In the genomic region with DNA sequence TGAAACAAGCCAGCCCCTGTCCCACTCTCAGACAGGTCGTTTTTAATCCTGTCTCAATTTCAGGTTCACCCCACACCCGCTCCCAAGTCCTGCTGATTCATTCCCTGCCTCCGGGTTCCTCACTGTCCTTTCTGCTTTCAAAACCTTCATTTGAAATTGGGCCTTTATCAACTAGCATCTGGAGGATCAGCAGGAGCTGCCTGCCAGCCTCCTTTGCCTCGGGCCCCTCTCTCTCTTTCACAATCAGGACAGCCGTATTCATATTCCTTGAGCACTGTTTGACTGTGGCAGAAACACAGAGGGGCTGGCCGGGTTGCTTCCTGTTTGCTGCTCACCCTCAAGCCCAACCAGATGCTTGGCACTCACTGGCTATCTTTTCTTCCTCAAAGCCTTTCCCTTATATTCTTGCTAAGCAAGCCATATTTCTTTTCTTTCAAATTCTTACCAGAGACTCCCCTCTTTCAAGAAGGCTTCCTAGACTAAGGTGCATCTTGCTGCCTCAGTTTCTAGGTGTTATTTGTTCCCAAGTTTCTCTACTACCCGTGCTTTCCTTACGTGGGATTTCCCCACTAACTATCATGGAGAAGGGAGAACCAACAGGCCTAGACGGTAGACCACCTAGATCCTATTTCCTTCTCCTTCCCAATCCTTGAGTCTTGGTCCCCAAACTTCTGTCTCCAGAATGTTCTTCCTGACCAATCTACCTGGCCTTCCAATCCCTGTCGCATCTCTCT, we compare ENCODE assay signal across 11 cellular contexts. TPM values are rescaled to one million over a fixed set of nuclear protein-coding genes. Genes with fewer than 3 reads are reported as not detected.
DNase-seq lines count a peak whose midpoint lies in the region; ATAC-seq and TF ChIP-seq lines count a peak whose summit lies in the region.
"Had no signal": no experiment of that assay in that cellular context is flagged by ENCODE, and none has a peak within 500 bp of the region (broad histone marks: within the 10 kb centered on the region; RNA-seq: fewer than 3 reads in every experiment).

No MANE protein-coding gene starts in this region.

- 45 to 54% (median 51%) methylated on average over 10 of the region's 10 CpGs for WGBS in spleen, 5 donors

- intact Hi-C loops in Calu3 (cut with micrococcal nuclease; ENCODE audit: unreplicated experiment) (no loop called here), spleen (cut with DNase I; ENCODE audit: low total_unique reads) (no loop called here)

- DNase-seq in Calu3 (peak; percentile 14), NCI-H146 (lab: John Stamatoyannopoulos, UW) (peak; percentile 34), naive B cell (no peak), NCI-H1105 (lab: John Stamatoyannopoulos, UW) (no peak), T-helper 9 cell (no peak), spleen (no peak), mesenteric fat pad (ENCODE audit: low spot score) (no peak)
- no peak for DNase-seq in central memory CD8-positive, alpha-beta T cell (ENCODE audit: low spot score in 2 of 2)
- DNase-seq: activated naive CD4-positive, alpha-beta T cell treated with anti-CD3 and anti-CD28 coated beads, Interleukin-2, amount 10 ng/mL, durations not matched to agents 7 days and 5 days; NCI-H2171 had no signal

- H3K9me3 ChIP-seq in spleen, result no peaks in the 10 kb centered on the region

- H3K27me3 Mint-ChIP-seq in Calu3 (ENCODE audit: unreplicated experiment) (no peaks in the 10 kb centered on the region), naive B cell (no peaks in the 10 kb centered on the region)
- no peaks in the 10 kb centered on the region for H3K27me3 Mint-ChIP-seq in central memory CD8-positive, alpha-beta T cell

- H3K4me1 Mint-ChIP-seq in Calu3 (ENCODE audit: low read depth, unreplicated experiment), result peaks cover 48% of the 10 kb centered on the region
- peaks cover 63% of the 10 kb centered on the region for H3K4me1 Mint-ChIP-seq in central memory CD8-positive, alpha-beta T cell
- H3K4me1 Mint-ChIP-seq in naive B cell, result peaks cover 66 to 86% (median 80%) of the 10 kb centered on the region in 3 donors

- H3K4me1 ChIP-seq in spleen, result peaks cover 3 to 69% (median 61%) of the 10 kb centered on the region in 6 donors

- peak overlapping the region; percentile 11 for H3K4me3 Mint-ChIP-seq in Calu3 (ENCODE audit: low read depth, unreplicated experiment)
- H3K4me3 Mint-ChIP-seq in central memory CD8-positive, alpha-beta T cell, result no peak overlapping the region
- H3K4me3 Mint-ChIP-seq in naive B cell, result peak overlapping the region in 6 of 8 donors; percentile 4 to 78 (median 23)
- H3K4me3 Mint-ChIP-seq: activated naive CD4-positive, alpha-beta T cell treated with anti-CD3 and anti-CD28 coated beads, Interleukin-2, amount 10 ng/mL, durations not matched to agents 7 days and 5 days had no signal

- H3K9me3 Mint-ChIP-seq in Calu3 (ENCODE audit: low read depth, unreplicated experiment), result no peaks in the 10 kb centered on the region
- H3K9me3 Mint-ChIP-seq in central memory CD8-positive, alpha-beta T cell, result no peaks in the 10 kb centered on the region
- no peaks in the 10 kb centered on the region for H3K9me3 Mint-ChIP-seq in naive B cell
- H3K9me3 Mint-ChIP-seq: activated naive CD4-positive, alpha-beta T cell treated with anti-CD3 and anti-CD28 coated beads, Interleukin-2, amount 10 ng/mL, durations not matched to agents 7 days and 5 days had no signal

- peaks cover 0 to 13% (median 0%) of the 10 kb centered on the region in 6 donors for H3K36me3 ChIP-seq in spleen

- TF ChIP-seq POLR2A in spleen (IDR thresholded peaks at IDR 0.05), result no peak

- no peak overlapping the region for H3K27ac Mint-ChIP-seq in Calu3 (ENCODE audit: unreplicated experiment)
- peak overlapping the region; percentile 94 for H3K27ac Mint-ChIP-seq in central memory CD8-positive, alpha-beta T cell (ENCODE audit: low read depth)
- peak overlapping the region in 5 of 6 donors; percentile 19 to 82 (median 60) for H3K27ac Mint-ChIP-seq in naive B cell
- H3K27ac Mint-ChIP-seq: activated naive CD4-positive, alpha-beta T cell treated with anti-CD3 and anti-CD28 coated beads, Interleukin-2, amount 10 ng/mL, durations not matched to agents 7 days and 5 days had no signal

- peaks cover 31% of the 10 kb centered on the region for H3K36me3 Mint-ChIP-seq in Calu3 (ENCODE audit: insufficient read depth, unreplicated experiment)
- peaks cover 9% of the 10 kb centered on the region for H3K36me3 Mint-ChIP-seq in central memory CD8-positive, alpha-beta T cell (ENCODE audit: insufficient read depth)
- peaks cover 0 to 5% of the 10 kb centered on the region in 2 donors for H3K36me3 Mint-ChIP-seq in naive B cell

- peaks cover 0 to 14% (median 0%) of the 10 kb centered on the region in 7 donors for H3K27me3 ChIP-seq in spleen (replicated peaks in 1 of 7)

- H3K4me3 ChIP-seq in spleen, result no peak overlapping the region
- H3K4me3 ChIP-seq: lung had no signal

- H3K27ac ChIP-seq in spleen, result peak overlapping the region in 2 of 8 donors; percentile 21 to 40

- BruUV-seq in Calu3 (replicated peaks; lab: Mats Ljungman, UMichigan), result no TSS peak

- TF ChIP-seq CTCF in Calu3 (IDR thresholded peaks at IDR 0.05; ENCODE audit: unreplicated experiment) (no peak), spleen (IDR thresholded peaks at IDR 0.05 in 8 of 11, conservative IDR thresholded peaks at IDR 0.05 in 3 of 11) (no peak)

- ATAC-seq in central memory CD8-positive, alpha-beta T cell (replicated peaks; ENCODE audit: extremely low read depth, poor library complexity, severe bottlenecking), result no peak
- no peak for ATAC-seq in naive B cell (ENCODE audit: low read depth in 2 of 2)

- CTCF ChIA-PET in Calu3 (lab: Charles Lee), result no interaction called here

RNA-seq across cellular contexts. Expression of gene GALNT6, which starts 3.0 kb away (rescaled TPM):
- total RNA-seq in Calu3 (2022) (34.0 and 45.3 TPM in 2 replicates), spleen (10 to 100 TPM; 15.6 to 29.4 (median 21.7) TPM), mesenteric fat pad (8.3 TPM)
- polyA plus RNA-seq in naive B cell (ENCODE audit: low read depth in 6 of 6) (10 to 100 TPM in 5 of 6 donors, 1 to 10 TPM in 1; 3.3 to 25.6 (median 13.2) TPM), spleen (1 to 10 TPM; 5.8 to 8.5 (median 6.8) TPM)

RNA-seq across cellular contexts. Expression of gene SLC4A8, which starts 36.4 kb away (rescaled TPM):
- 0.76 and 1.1 TPM in 2 replicates for total RNA-seq in Calu3 (2022)
- polyA plus RNA-seq in naive B cell (ENCODE audit: low read depth in 6 of 6), result 1 to 10 TPM in 4 of 6 donors, under 1 TPM in 2; 0.34 to 6.2 (median 1.6) TPM
- total RNA-seq in spleen, result 1 to 10 TPM; 4.3 to 9.7 (median 5.7) TPM
- polyA plus RNA-seq in spleen, result 1 to 10 TPM in 2 of 3 donors, under 1 TPM in 1; 0.88 to 1.8 (median 1.4) TPM
- 0.90 TPM for total RNA-seq in mesenteric fat pad

RNA-seq across cellular contexts. Expression of gene CELA1, which starts 41.8 kb away (rescaled TPM):
- not detected in 2 replicates for total RNA-seq in Calu3 (2022)
- polyA plus RNA-seq in naive B cell (ENCODE audit: low read depth in 6 of 6), result not detected
- not detected for total RNA-seq in spleen
- under 1 TPM in 1 of 3 donors, not detected in 2; 0.21 TPM for polyA plus RNA-seq in spleen
- total RNA-seq in mesenteric fat pad, result not detected
- total RNA-seq: lung had no signal

Comparison
In these comparisons a context has a peak if more than half of its experiments do, and no peak if none do; other contexts are left out.
1. DNase-seq: peak in Calu3 (single experiment) and NCI-H146 (single experiment); none in central memory CD8-positive, alpha-beta T cell (0 of 2), naive B cell (single experiment), NCI-H1105 (single experiment), T-helper 9 cell (single experiment), spleen (single experiment) and mesenteric fat pad (single experiment).